In the genomic region with DNA sequence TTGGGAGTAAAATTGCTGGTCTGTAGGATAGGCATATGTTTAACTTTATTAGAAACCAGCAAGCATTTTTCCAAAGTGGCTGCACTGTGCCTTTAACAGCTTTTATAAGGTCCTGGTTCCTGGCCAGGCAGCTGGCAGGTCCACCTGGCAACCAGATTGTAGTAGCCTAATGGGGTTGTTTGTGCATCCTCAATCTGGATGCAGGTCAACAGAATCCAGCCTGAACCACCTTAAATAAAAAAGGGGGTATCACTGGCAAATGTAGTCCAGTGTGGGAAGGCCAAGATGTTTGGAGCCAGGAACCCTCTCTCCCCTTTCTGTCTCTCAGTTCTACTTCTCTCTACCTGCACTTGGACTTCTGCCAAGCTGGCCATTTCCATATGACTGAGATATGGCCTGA, we compare ENCODE assay signal across 27 cellular contexts.
DNase-seq lines count a peak whose midpoint lies in the region; ATAC-seq lines count a peak whose summit lies in the region.
"Had no signal": no experiment of that assay in that cellular context is flagged by ENCODE, and none has a peak within 500 bp of the region (broad histone marks: within the 10 kb centered on the region; RNA-seq: fewer than 3 reads in every experiment).

No MANE protein-coding gene starts in this region.

- no peaks in the 10 kb centered on the region for H3K9me3 ChIP-seq in GM23248 (ENCODE audit: low read depth)
- H3K9me3 ChIP-seq: Caco-2 had no signal

- no peaks in the 10 kb centered on the region for H3K4me1 ChIP-seq in GM23248 (ENCODE audit: insufficient read depth)
- H3K4me1 ChIP-seq: parathyroid adenoma, upper lobe of left lung had no signal

- in situ Hi-C loops in GM23248 (cut with MboI), result no loop called here

- no peaks in the 10 kb centered on the region for H3K79me2 ChIP-seq in GM23248 (ENCODE audit: insufficient read depth)
- H3K79me2 ChIP-seq: parathyroid adenoma had no signal

- H4K20me1 ChIP-seq in GM23248 (ENCODE audit: insufficient read depth), result no peaks in the 10 kb centered on the region

- DNase-seq in DMS153 (lab: John Stamatoyannopoulos, UW) (peak; percentile 5), DMS153 treated with DMSO at 0.1 percent for 48 hours (lab: John Stamatoyannopoulos, UW; ENCODE audit: unreplicated experiment) (no peak), NCI-H1092 treated with DMSO at 0.1 percent for 48 hours (lab: John Stamatoyannopoulos, UW) (peak; percentile 92), NCI-H446 treated with DMSO at 0.1 percent for 48 hours (lab: John Stamatoyannopoulos, UW) (peak; percentile 75), left colon (peak in 1 of 2 donors; percentile 32), GM23248 (no peak)
- DNase-seq in NK-92 treated with Interleukin-12 subunit alpha and Interleukin-12 subunit beta, amount 100 ng/mL, for 24 hours (lab: John Stamatoyannopoulos, UW), result no peak
- DNase-seq: activated B cell treated with CpG ODN at 0.5 μM for 24 hours; activated CD4-positive, alpha-beta T cell treated with anti-CD3 and anti-CD28 coated beads, Interleukin-2, amount 10 ng/mL, durations not matched to agents 7 days and 5 days; activated effector memory CD4-positive, alpha-beta T cell treated with anti-CD3 and anti-CD28 coated beads, Interleukin-2, amount 50 U/mL, for 16 hours; activated naive CD8-positive, alpha-beta T cell treated with anti-CD3 and anti-CD28 coated beads, Interleukin-2, amount 10 ng/mL, durations not matched to agents 7 days and 5 days; activated T-cell treated with anti-CD3 and anti-CD28 coated beads, Interleukin-2, amount 50 U/mL, for 24 hours; aorta; Caco-2; endodermal cell; glutamatergic neuron; NCI-H1048; NCI-H2107; NCI-H69; stimulated activated naive B cell treated with anti-CD40 and anti-IgM and Interleukin-4, amounts not matched to agents 10 μg/mL and 1 μg/mL and 100 μg/mL, for 72 hours; upper lobe of left lung had no signal

- peak; percentile 65 for ATAC-seq in left colon
- no peak for ATAC-seq in HG03175 (IDR thresholded peaks at IDR 0.05; ENCODE audit: unreplicated experiment)
- ATAC-seq: stimulated activated naive B cell treated with anti-CD40 and anti-IgM and Interleukin-4, amounts not matched to agents 10 μg/mL and 1 μg/mL and 100 μg/mL, for 72 hours had no signal

- no peak overlapping the region for H3K4me2 ChIP-seq in GM23248 (ENCODE audit: unreplicated experiment)

- no peaks in the 10 kb centered on the region for H3K27me3 ChIP-seq in GM23248 (replicated peaks; ENCODE audit: insufficient read depth)
- H3K27me3 ChIP-seq: cardiac muscle cell, suprapubic skin, upper lobe of left lung had no signal

- H3F3A ChIP-seq in GM23248 (ENCODE audit: insufficient read depth), result no peaks in the 10 kb centered on the region

- no peak overlapping the region for H2AFZ ChIP-seq in GM23248
- H2AFZ ChIP-seq: parathyroid adenoma had no signal

- H3K9ac ChIP-seq in GM23248, result no peak overlapping the region
- H3K9ac ChIP-seq: parathyroid adenoma had no signal

- H3K9me2 ChIP-seq in GM23248 (ENCODE audit: insufficient read depth), result no peaks in the 10 kb centered on the region

- no peaks in the 10 kb centered on the region for H3K36me3 ChIP-seq in GM23248 (ENCODE audit: low read depth)
- H3K36me3 ChIP-seq: cardiac muscle cell, suprapubic skin, upper lobe of left lung had no signal

- no peak overlapping the region for H3K27ac ChIP-seq in GM23248
- H3K27ac ChIP-seq: 22Rv1, cardiac muscle cell, parathyroid adenoma, skin epidermis, suprapubic skin, upper lobe of left lung had no signal

- intact Hi-C loops in left colon (cut with DNase I, micrococcal nuclease), result no loop called here

- H3K4me3 ChIP-seq in GM23248, result no peak overlapping the region
- H3K4me3 ChIP-seq: cardiac muscle cell, skin epidermis, suprapubic skin, upper lobe of left lung had no signal

Comparison
In these comparisons a context has a peak if more than half of its experiments do, and no peak if none do; other contexts are left out.
1. DNase-seq: peak in DMS153 (single experiment), NCI-H1092 treated with DMSO at 0.1 percent for 48 hours (single experiment) and NCI-H446 treated with DMSO at 0.1 percent for 48 hours (single experiment); none in DMS153 treated with DMSO at 0.1 percent for 48 hours (single experiment), GM23248 (single experiment) and NK-92 treated with Interleukin-12 subunit alpha and Interleukin-12 subunit beta, amount 100 ng/mL, for 24 hours (single experiment).